In the genomic region with DNA sequence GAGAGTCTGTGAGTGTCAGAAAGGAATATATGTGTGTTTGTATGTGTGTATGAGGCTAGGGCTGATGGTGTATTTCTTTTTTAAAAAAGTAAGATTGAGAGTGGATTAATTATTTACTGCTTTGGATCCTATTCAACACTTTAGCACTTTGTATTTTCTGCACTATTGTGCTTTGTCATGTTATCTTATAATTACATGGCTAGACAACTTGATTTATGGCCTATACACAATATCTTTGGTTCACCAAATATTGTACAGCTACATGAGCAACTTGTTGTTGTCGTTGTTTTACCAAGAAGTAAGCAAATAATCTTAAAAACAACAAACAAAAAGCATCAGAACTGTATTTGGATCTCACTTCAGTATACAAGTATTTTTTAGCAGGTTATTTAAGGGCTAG, we compare ENCODE assay signal across 34 cellular contexts.
"Had no signal": no experiment of that assay in that cellular context is flagged by ENCODE, and none has a peak within 500 bp of the region (broad histone marks: within the 10 kb centered on the region; RNA-seq: fewer than 3 reads in every experiment).

No MANE protein-coding gene starts in this region.

- H3K36me3 ChIP-seq: adrenal gland, brain microvascular endothelial cell, breast epithelium had no signal

- H3K9me3 ChIP-seq: adrenal gland, body of pancreas, breast epithelium had no signal

- H3K27me3 ChIP-seq: adrenal gland, body of pancreas, brain microvascular endothelial cell, breast epithelium had no signal

- ATAC-seq: activated CD8-positive, alpha-beta T cell treated with anti-CD3 and anti-CD28 coated beads for 36 hours; activated naive CD4-positive, alpha-beta T cell treated with anti-CD3 and anti-CD28 coated beads, Interleukin-2, amount 50 U/mL, for 72 hours; activated T-cell treated with anti-CD3 and anti-CD28 coated beads, Interleukin-2, amount 50 U/mL, for 4 hours; activated T-cell treated with anti-CD3 and anti-CD28 coated beads, Interleukin-2, amount 50 U/mL, for 72 hours; activated T-helper 17 cell treated with anti-CD3 and anti-CD28 coated beads, Interleukin-2, amount 50 U/mL, for 72 hours; body of pancreas had no signal

- H3K4me1 ChIP-seq: adrenal gland, body of pancreas, breast epithelium had no signal

- H3K4me3 ChIP-seq: adrenal gland, body of pancreas, breast epithelium had no signal

- DNase-seq: activated B cell treated with CpG ODN at 0.5 μM for 24 hours; activated CD4-positive, alpha-beta memory T cell treated with anti-CD3 and anti-CD28 coated beads for 36 hours; activated CD4-positive, alpha-beta T cell treated with anti-CD3 and anti-CD28 coated beads for 4 hours; activated CD4-positive, alpha-beta T cell treated with anti-CD3 and anti-CD28 coated beads, Interleukin-2, amount 10 ng/mL, durations not matched to agents 24 days and 14 days; activated CD4-positive, alpha-beta T cell treated with anti-CD3 and anti-CD28 coated beads, Interleukin-2, amount 50 U/mL, for 1 hour; activated CD4-positive, alpha-beta T cell treated with anti-CD3 and anti-CD28 coated beads, Interleukin-2, amount 50 U/mL, for 4 hours; activated CD4-positive, CD25-positive, alpha-beta regulatory T cell treated with anti-CD3 and anti-CD28 coated beads, Interleukin-2, amount 50 U/mL, for 72 hours; activated CD8-positive, alpha-beta memory T cell treated with anti-CD3 and anti-CD28 coated beads, Interleukin-2, amount 50 U/mL, for 4 hours; activated CD8-positive, alpha-beta T cell treated with anti-CD3 and anti-CD28 coated beads for 36 hours; activated effector memory CD4-positive, alpha-beta T cell treated with anti-CD3 and anti-CD28 coated beads, Interleukin-2, amount 50 U/mL, for 16 hours; activated gamma-delta T cell treated with Interleukin-2 at 50 U/mL for 16 hours; activated naive CD4-positive, alpha-beta T cell; activated naive CD4-positive, alpha-beta T cell treated with anti-CD3 and anti-CD28 coated beads for 36 hours; activated naive CD4-positive, alpha-beta T cell treated with anti-CD3 and anti-CD28 coated beads, Interleukin-2, amount 50 U/mL, for 16 hours; activated naive CD8-positive, alpha-beta T cell treated with anti-CD3 and anti-CD28 coated beads for 36 hours; activated T-cell treated with anti-CD3 and anti-CD28 coated beads for 4 hours; activated T-cell treated with anti-CD3 and anti-CD28 coated beads, Interleukin-2, amount 50 U/mL, for 1 hour; activated T-cell treated with anti-CD3 and anti-CD28 coated beads, Interleukin-2, amount 50 U/mL, for 4 hours; activated T-cell treated with anti-CD3 and anti-CD28 coated beads, Interleukin-2, amount 50 U/mL, for 72 hours; adrenal gland; amniotic stem cell; aorta; body of pancreas; brain microvascular endothelial cell; central memory CD4-positive, alpha-beta T cell; T-helper 1 cell; T-helper 2 cell; T-helper 9 cell had no signal

- H3K27ac ChIP-seq: adrenal gland, body of pancreas, brain microvascular endothelial cell, breast epithelium, VCaP had no signal

- FAIRE-seq: astrocyte, TTC549 had no signal
